Comparison of ENCODE assay signal across 24 cellular contexts in genomic region chr19:991932-992669, GRCh38. TPM values are rescaled to one million over a fixed set of nuclear protein-coding genes. Genes with fewer than 3 reads are reported as not detected.
DNase-seq lines count a peak whose midpoint lies in the region; ATAC-seq and TF ChIP-seq lines count a peak whose summit lies in the region.
"Had no signal": no experiment of that assay in that cellular context is flagged by ENCODE, and none has a peak within 500 bp of the region (broad histone marks: within the 10 kb centered on the region; RNA-seq: fewer than 3 reads in every experiment).

No MANE protein-coding gene starts in this region.

- H2BK5ac ChIP-seq in neuronal stem cell (ENCODE audit: low read length): no peak overlapping the region

- H3K27me3 ChIP-seq in BE2C (peaks cover 15% of the 10 kb centered on the region), neuronal stem cell (ENCODE audit: control insufficient read depth in 3 of 3, insufficient read depth in 3 of 3, low read depth in 1 of 3, low read length in 3 of 3) (peaks cover 0 to 10% (median 0%) of the 10 kb centered on the region in 3 experiments)

- H4K91ac ChIP-seq in neuronal stem cell (ENCODE audit: low read depth, low read length, poor library complexity): no peak overlapping the region

- DNase-seq in BE2C: peak; percentile 14
- DNase-seq in ELF-1 (ENCODE audit: low read depth, low spot score): peak; percentile 74
- peak; percentile 12 for DNase-seq in WTC11 (ENCODE audit: low spot score)
- no peak for DNase-seq in neuronal stem cell (ENCODE audit: low spot score)
- DNase-seq in SKM-1 (lab: John Stamatoyannopoulos, UW; ENCODE audit: unreplicated experiment): no peak
- DNase-seq in NCI-H524 (lab: John Stamatoyannopoulos, UW): no peak
- DNase-seq: DMS 273 treated with DMSO at 0.1 percent for 48 hours, DMS79, GF-D8, MV-4-11, NCI-H1105, NCI-H146, NCI-H1930, NCI-H2107, NCI-H526 had no signal

- H3K4me1 ChIP-seq in BE2C (peaks cover 13% of the 10 kb centered on the region), neuronal stem cell (ENCODE audit: control insufficient read depth in 2 of 2, insufficient read depth in 1 of 2, low read depth in 1 of 2, low read length in 2 of 2) (peaks cover 3 to 6% of the 10 kb centered on the region in 2 donors)

- no peak overlapping the region for H2AK5ac ChIP-seq in neuronal stem cell (ENCODE audit: low read depth, low read length)

- POLR2A ChIA-PET in WTC11 (lab: Charles Lee): no interaction called here

- H3K18ac ChIP-seq in neuronal stem cell (ENCODE audit: low read length): no peak overlapping the region

- H3K4me1 Mint-ChIP-seq in WTC11: peaks cover 5% of the 10 kb centered on the region; the same call in 1 of the 2 replicates

- H3K9me3 Mint-ChIP-seq in WTC11: no peaks in the 10 kb centered on the region

- H4K8ac ChIP-seq in neuronal stem cell (ENCODE audit: low read depth, low read length): no peak overlapping the region

- H2AFZ ChIP-seq in neuronal stem cell (ENCODE audit: low read length): no peak overlapping the region

- H3K9ac ChIP-seq in neuronal stem cell (ENCODE audit: low read depth, low read length, poor library complexity): no peak overlapping the region
- H3K9ac ChIP-seq: BLaER1 treated with 17β-estradiol and CSF1 and Interleukin-3, amounts not matched to agents 10 nM and 100 nM had no signal

- H3K4ac ChIP-seq in neuronal stem cell (ENCODE audit: low read length): no peak overlapping the region

- CTCF ChIA-PET in WTC11 (lab: Charles Lee): interaction anchor here (1.2 to 1.3 kb wide), 2 partner anchors 90 to 252 kb away, joined by 3 read pairs; no protein-coding TSS in a partner anchor

- H3K14ac ChIP-seq in neuronal stem cell (ENCODE audit: low read length): peak overlapping the region; percentile 38

- peak overlapping the region; percentile 10 for H2BK12ac ChIP-seq in neuronal stem cell (ENCODE audit: low read length)

- H2BK120ac ChIP-seq in neuronal stem cell (ENCODE audit: low read depth, low read length): no peak overlapping the region

- peaks cover 14% of the 10 kb centered on the region for H3K36me3 Mint-ChIP-seq in WTC11

- peaks cover 7% of the 10 kb centered on the region for H3K27me3 Mint-ChIP-seq in WTC11 (ENCODE audit: low read depth)

- TF ChIP-seq CTCF in BE2C (IDR thresholded peaks at IDR 0.05; ENCODE audit: low read depth, low read length) (no peak), WTC11 (IDR thresholded peaks at IDR 0.05) (no peak)

- ATAC-seq in WTC11: no peak
- ATAC-seq in activated CD4-positive, CD25-positive, alpha-beta regulatory T cell treated with anti-CD3 and anti-CD28 coated beads, Interleukin-2, amount 50 U/mL, for 24 hours: no peak
- ATAC-seq: PC-3, Right ventricle myocardium inferior had no signal

- no peak overlapping the region for H3K27ac Mint-ChIP-seq in WTC11

- peaks cover 43% of the 10 kb centered on the region for H3K36me3 ChIP-seq in BE2C
- H3K36me3 ChIP-seq in neuronal stem cell (replicated peaks in 1 of 2; ENCODE audit: control insufficient read depth in 2 of 2, insufficient read depth in 2 of 2, low read length in 2 of 2): peaks cover 21 to 60% of the 10 kb centered on the region in 2 donors

- H3K23ac ChIP-seq in neuronal stem cell (ENCODE audit: low read depth, low read length, poor library complexity): peak overlapping the region; percentile 31

- no peak overlapping the region for H2BK15ac ChIP-seq in neuronal stem cell (ENCODE audit: low read length)

- no peak overlapping the region for H3K27ac ChIP-seq in neuronal stem cell (replicated peaks; ENCODE audit: low read length)
- H3K27ac ChIP-seq: BLaER1 treated with 17β-estradiol and CSF1 and Interleukin-3, amounts not matched to agents 10 nM and 100 nM; SJCRH30 had no signal

- no peak overlapping the region for H3K4me2 ChIP-seq in neuronal stem cell (ENCODE audit: insufficient read depth, low read length, poor library complexity, severe bottlenecking)
- H3K4me2 ChIP-seq: BLaER1 treated with 17β-estradiol and CSF1 and Interleukin-3, amounts not matched to agents 10 nM and 100 nM had no signal

- H3K9me3 ChIP-seq in BE2C: no peaks in the 10 kb centered on the region
- H3K9me3 ChIP-seq in neuronal stem cell (replicated peaks in 1 of 2; ENCODE audit: control insufficient read depth in 2 of 2, insufficient read depth in 1 of 2, low read depth in 1 of 2, low read length in 2 of 2): no peaks in the 10 kb centered on the region
- H3K9me3 ChIP-seq: SJCRH30 had no signal

- no peak overlapping the region for H3K4me3 Mint-ChIP-seq in WTC11
- H3K4me3 Mint-ChIP-seq: CD8-positive, alpha-beta memory T cell had no signal

- WGBS in neuronal stem cell (ENCODE audit: extremely low coverage in 2 of 2, insufficient read length in 2 of 2, insufficient replicate concordance in 1 of 2), 2 donors: no CpG with 5 or more reads among the region's 42 CpGs

- H3K79me1 ChIP-seq in neuronal stem cell (ENCODE audit: low read depth, low read length): peaks cover 6% of the 10 kb centered on the region

- no peak overlapping the region for H3K4me3 ChIP-seq in BE2C (ENCODE audit: low read depth, low read length)
- H3K4me3 ChIP-seq in neuronal stem cell (ENCODE audit: low read length in 2 of 2): no peak overlapping the region
- H3K4me3 ChIP-seq: BLaER1 treated with 17β-estradiol and CSF1 and Interleukin-3, amounts not matched to agents 10 nM and 100 nM; SJCRH30 had no signal

TF ChIP-seq in WTC11, 78 proteins besides CTCF, POLR2A, EP300 and RAD21:
- 0 out of 2 replicates have a peak, but pooled peaks have one; percentile 42 for TF ChIP-seq ATF3 (CRISPR knock-in tag; conservative IDR thresholded peaks at IDR 0.05)
- TF ChIP-seq SP1 (CRISPR knock-in tag; conservative IDR thresholded peaks at IDR 0.05): peak; percentile 53; the same call in 1 of the 2 replicates
- 0 out of 2 replicates have a peak, but pooled peaks have one; percentile 52 for TF ChIP-seq ZNF416 (CRISPR knock-in tag; IDR thresholded peaks at IDR 0.05)
- no peak for TF ChIP-seq IRF2 (CRISPR knock-in tag; IDR thresholded peaks at IDR 0.05; ENCODE audit: borderline replicate concordance, low read depth)
- TF ChIP-seq CREM (CRISPR knock-in tag; IDR thresholded peaks at IDR 0.05): no peak
- no peak for TF ChIP-seq ZNF219 (CRISPR knock-in tag; IDR thresholded peaks at IDR 0.05; ENCODE audit: borderline replicate concordance)
- TF ChIP-seq RELA (CRISPR knock-in tag; IDR thresholded peaks at IDR 0.05; ENCODE audit: borderline replicate concordance): peak; percentile 18; the same call in 1 of the 2 replicates

RNA-seq across cellular contexts. Expression of gene WDR18, which starts 8.0 kb away (rescaled TPM):
- polyA plus RNA-seq in BE2C (2012; ENCODE audit: insufficient read depth, insufficient read length, low read depth): 247 TPM
- total RNA-seq in WTC11 (2021): 140 to 147 TPM (median 146 TPM) in 3 replicates
- 42.0 TPM for polyA plus RNA-seq in neuronal stem cell (2013, experiment 1 of 2)
- 41.4 TPM for polyA plus RNA-seq in neuronal stem cell (2013, experiment 2 of 2)

RNA-seq across cellular contexts. Expression of gene GRIN3B, which starts 8.1 kb away (rescaled TPM):
- polyA plus RNA-seq in BE2C (2012; ENCODE audit: insufficient read depth, insufficient read length, low read depth): 0.26 TPM
- 1.9 to 2.5 TPM (median 2.4 TPM) in 3 replicates for total RNA-seq in WTC11 (2021)
- polyA plus RNA-seq in neuronal stem cell (2013, experiment 1 of 2): 4.2 TPM
- polyA plus RNA-seq in neuronal stem cell (2013, experiment 2 of 2): 3.9 TPM
- total RNA-seq: CD8-positive, alpha-beta memory T cell; HT-29; M059J; SJCRH30 had no signal
- polyA plus RNA-seq: CD8-positive, alpha-beta memory T cell had no signal

RNA-seq across cellular contexts. Expression of gene TMEM259, which starts 28.8 kb away (rescaled TPM):
- polyA plus RNA-seq in BE2C (2012; ENCODE audit: insufficient read depth, insufficient read length, low read depth): 687 TPM
- total RNA-seq in WTC11 (2021): 176 to 202 TPM (median 191 TPM) in 3 replicates
- 113 TPM for polyA plus RNA-seq in neuronal stem cell (2013, experiment 1 of 2)
- 111 TPM for polyA plus RNA-seq in neuronal stem cell (2013, experiment 2 of 2)

RNA-seq across cellular contexts. Expression of gene RNU6-2, which starts 29.2 kb away (rescaled TPM):
- polyA plus RNA-seq in BE2C (2012; ENCODE audit: insufficient read depth, insufficient read length, low read depth): not detected
- total RNA-seq in WTC11 (2021): not detected in 3 replicates
- not detected for polyA plus RNA-seq in neuronal stem cell (2013, experiment 1 of 2)
- polyA plus RNA-seq in neuronal stem cell (2013, experiment 2 of 2): not detected
- total RNA-seq: CD8-positive, alpha-beta memory T cell; HT-29; M059J; PC-3; Right ventricle myocardium inferior; SJCRH30 had no signal
- polyA plus RNA-seq: AG04450; CD8-positive, alpha-beta memory T cell had no signal

RNA-seq across cellular contexts. Expression of gene CNN2, which starts 34.3 kb away (rescaled TPM):
- polyA plus RNA-seq in BE2C (2012; ENCODE audit: insufficient read depth, insufficient read length, low read depth): 3.0 TPM
- 387 to 391 TPM (median 390 TPM) in 3 replicates for total RNA-seq in WTC11 (2021)
- 235 TPM for polyA plus RNA-seq in neuronal stem cell (2013, experiment 1 of 2)
- 243 TPM for polyA plus RNA-seq in neuronal stem cell (2013, experiment 2 of 2)

Comparison
In these comparisons a context has a peak if more than half of its experiments do, and no peak if none do; other contexts are left out.
1. DNase-seq: peak in BE2C (single experiment), ELF-1 (single experiment) and WTC11 (single experiment); none in neuronal stem cell (single experiment), SKM-1 (single experiment) and NCI-H524 (0 of 2).